2 cellular contexts compared by ENCODE assay signal in the genomic region with DNA sequence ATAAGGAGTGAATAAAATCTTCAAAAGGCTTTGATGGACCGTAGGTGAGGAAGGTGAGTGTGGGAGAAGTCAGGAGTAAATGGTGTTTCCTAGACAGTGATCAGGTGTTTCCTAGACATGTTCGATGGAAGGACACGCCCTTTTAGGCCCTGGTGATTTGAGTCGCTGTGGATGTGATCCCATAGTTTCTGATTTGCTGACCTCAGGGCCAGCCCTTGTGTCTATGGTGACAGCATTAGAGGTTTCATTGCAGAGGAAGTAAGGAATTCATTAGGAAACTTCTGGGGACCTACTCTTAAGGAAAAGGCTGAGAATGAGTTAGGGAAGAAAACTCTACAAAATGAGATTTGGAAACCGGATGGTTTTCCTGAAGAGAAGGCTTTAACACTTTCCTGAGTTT.
TF ChIP-seq lines count a peak whose summit lies in the region.

No MANE protein-coding gene starts in this region.

TF ChIP-seq in IMR-90, 13 proteins besides CTCF, POLR2A, EP300 and RAD21:
- TF ChIP-seq MAZ (IDR thresholded peaks at IDR 0.05; ENCODE audit: borderline replicate concordance, low read depth, low read length) (no peak), RFX5 (IDR thresholded peaks at IDR 0.05; ENCODE audit: low read depth, low read length) (no peak), SMC3 (IDR thresholded peaks at IDR 0.05; ENCODE audit: low read depth, low read length) (no peak), NFE2L2 (IDR thresholded peaks at IDR 0.05; ENCODE audit: low read depth, low read length) (no peak), MXI1 (IDR thresholded peaks at IDR 0.05; ENCODE audit: borderline replicate concordance, low read depth, low read length) (no peak), BHLHE40 (IDR thresholded peaks at IDR 0.05; ENCODE audit: low read depth, low read length) (no peak), RCOR1 (IDR thresholded peaks at IDR 0.05; ENCODE audit: insufficient replicate concordance, low read length) (no peak), CEBPB (IDR thresholded peaks at IDR 0.05; ENCODE audit: low read depth, low read length) (no peak), FOS (IDR thresholded peaks at IDR 0.05; ENCODE audit: low read depth, low read length) (no peak), CHD1 (IDR thresholded peaks at IDR 0.05; ENCODE audit: low read depth, low read length) (no peak), MAFK (IDR thresholded peaks at IDR 0.05; ENCODE audit: low read depth, low read length) (no peak)
- TF ChIP-seq, protein P1, sequence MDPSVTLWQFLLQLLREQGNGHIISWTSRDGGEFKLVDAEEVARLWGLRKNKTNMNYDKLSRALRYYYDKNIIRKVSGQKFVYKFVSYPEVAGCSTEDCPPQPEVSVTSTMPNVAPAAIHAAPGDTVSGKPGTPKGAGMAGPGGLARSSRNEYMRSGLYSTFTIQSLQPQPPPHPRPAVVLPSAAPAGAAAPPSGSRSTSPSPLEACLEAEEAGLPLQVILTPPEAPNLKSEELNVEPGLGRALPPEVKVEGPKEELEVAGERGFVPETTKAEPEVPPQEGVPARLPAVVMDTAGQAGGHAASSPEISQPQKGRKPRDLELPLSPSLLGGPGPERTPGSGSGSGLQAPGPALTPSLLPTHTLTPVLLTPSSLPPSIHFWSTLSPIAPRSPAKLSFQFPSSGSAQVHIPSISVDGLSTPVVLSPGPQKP (IDR thresholded peaks at IDR 0.05; ENCODE audit: borderline replicate concordance, low read depth, low read length), result no peak
- TF ChIP-seq, protein P2, sequence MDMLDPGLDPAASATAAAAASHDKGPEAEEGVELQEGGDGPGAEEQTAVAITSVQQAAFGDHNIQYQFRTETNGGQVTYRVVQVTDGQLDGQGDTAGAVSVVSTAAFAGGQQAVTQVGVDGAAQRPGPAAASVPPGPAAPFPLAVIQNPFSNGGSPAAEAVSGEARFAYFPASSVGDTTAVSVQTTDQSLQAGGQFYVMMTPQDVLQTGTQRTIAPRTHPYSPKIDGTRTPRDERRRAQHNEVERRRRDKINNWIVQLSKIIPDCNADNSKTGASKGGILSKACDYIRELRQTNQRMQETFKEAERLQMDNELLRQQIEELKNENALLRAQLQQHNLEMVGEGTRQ (IDR thresholded peaks at IDR 0.05; ENCODE audit: low read depth, low read length), result no peak

TF ChIP-seq in H1, 55 proteins besides CTCF, POLR2A, EP300 and RAD21:
- no peak for TF ChIP-seq KDM1A (IDR thresholded peaks at IDR 0.05; ENCODE audit: borderline replicate concordance, low read length)
- TF ChIP-seq, protein P3, sequence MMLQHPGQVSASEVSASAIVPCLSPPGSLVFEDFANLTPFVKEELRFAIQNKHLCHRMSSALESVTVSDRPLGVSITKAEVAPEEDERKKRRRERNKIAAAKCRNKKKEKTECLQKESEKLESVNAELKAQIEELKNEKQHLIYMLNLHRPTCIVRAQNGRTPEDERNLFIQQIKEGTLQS (IDR thresholded peaks at IDR 0.05; ENCODE audit: insufficient read depth, low read depth, low read length), result no peak
- no peak for TF ChIP-seq BACH1 (IDR thresholded peaks at IDR 0.05; ENCODE audit: low read length)
- TF ChIP-seq RBBP5 (IDR thresholded peaks at IDR 0.05; ENCODE audit: borderline replicate concordance, low read depth, low read length), result no peak
- no peak for TF ChIP-seq CHD1 (IDR thresholded peaks at IDR 0.05; ENCODE audit: low read depth, low read length)
- no peak for TF ChIP-seq FOSL1 (IDR thresholded peaks at IDR 0.05; ENCODE audit: insufficient read depth, low read depth, low read length)
- no peak for TF ChIP-seq NRF1 (IDR thresholded peaks at IDR 0.05; ENCODE audit: low read depth, low read length)
- no peak for TF ChIP-seq HDAC2 (IDR thresholded peaks at IDR 0.05; ENCODE audit: borderline replicate concordance in 1 of 2, low read depth in 2 of 2, low read length in 2 of 2)
- TF ChIP-seq RNF2 (IDR thresholded peaks at IDR 0.05; ENCODE audit: borderline replicate concordance, low read depth, low read length, missing control alignments, poor library complexity, severe bottlenecking), result no peak
- no peak for TF ChIP-seq GTF2F1 (IDR thresholded peaks at IDR 0.05; ENCODE audit: borderline replicate concordance, low read depth, low read length)
- no peak for TF ChIP-seq HDAC6 (IDR thresholded peaks at IDR 0.05; ENCODE audit: low read depth, low read length)
